In genomic region chr16:30334473-30334985, GRCh38 we compare ENCODE assay signal across 9 cellular contexts. TPM values are rescaled to one million over a fixed set of nuclear protein-coding genes. Genes with fewer than 3 reads are reported as not detected.
DNase-seq lines count a peak whose midpoint lies in the region; ATAC-seq, FAIRE-seq and TF ChIP-seq lines count a peak whose summit lies in the region.
"Not testable (repeated sequence)": the region's sequence is repeated elsewhere in the genome, so short reads cannot be mapped to it uniquely, and the experiment has no call there.
"Had no signal": no experiment of that assay in that cellular context is flagged by ENCODE, and none has a peak within 500 bp of the region (broad histone marks: within the 10 kb centered on the region; RNA-seq: fewer than 3 reads in every experiment).

No MANE protein-coding gene starts in this region.

- H3K9ac ChIP-seq in OCI-LY3 (ENCODE audit: low read length), result peak overlapping the region; percentile 63; the same call in 1 of the 2 replicates
- not testable (repeated sequence) for H3K9ac ChIP-seq in endothelial cell of umbilical vein (replicated peaks; ENCODE audit: extremely low read depth, insufficient read depth, low read length)

- H3K4me3 Mint-ChIP-seq in Caco-2 (ENCODE audit: unreplicated experiment), result peak overlapping the region; percentile 93

- H3K4me3 ChIP-seq in Caco-2 (ENCODE audit: low read depth, low read length), result peak overlapping the region; percentile 88
- peak overlapping the region; percentile 64 for H3K4me3 ChIP-seq in HL-60 (replicated peaks; ENCODE audit: insufficient read depth, low read length)
- H3K4me3 ChIP-seq in OCI-LY3 (ENCODE audit: low read length), result peak overlapping the region; percentile 78
- H3K4me3 ChIP-seq in endothelial cell of umbilical vein (replicated peaks in 1 of 3; ENCODE audit: insufficient read depth in 1 of 3, low read depth in 1 of 3, low read length in 3 of 3), result peak overlapping the region; percentile 42 to 72 (median 59)
- peak overlapping the region; percentile 57 for H3K4me3 ChIP-seq in mononuclear cell (ENCODE audit: low read length)

- H4K20me1 ChIP-seq in OCI-LY3 (ENCODE audit: insufficient read depth, low read length); endothelial cell of umbilical vein (replicated peaks; ENCODE audit: control insufficient read depth, extremely low read depth, insufficient read depth, low read length): not testable (repeated sequence)

- not testable (repeated sequence) for FAIRE-seq in endothelial cell of umbilical vein (lab: Jason Lieb, UNC)

- peak overlapping the region; percentile 87 for H3K27ac ChIP-seq in HL-60 (replicated peaks)
- peak overlapping the region; percentile 64 for H3K27ac ChIP-seq in OCI-LY3 (ENCODE audit: low read length)
- H3K27ac ChIP-seq in endothelial cell of umbilical vein (ENCODE audit: insufficient read depth, low read depth, low read length), result not testable (repeated sequence)

- not testable (repeated sequence) for H3K4me1 Mint-ChIP-seq in Caco-2 (ENCODE audit: low read depth, unreplicated experiment)

- H3K9me1 ChIP-seq in endothelial cell of umbilical vein (replicated peaks; ENCODE audit: control insufficient read depth, extremely low read depth, insufficient read depth, low read length), result not testable (repeated sequence)

- H3K27me3 Mint-ChIP-seq in Caco-2 (ENCODE audit: insufficient read depth, unreplicated experiment), result not testable (repeated sequence)

- CTCF ChIA-PET in Caco-2 (lab: Charles Lee), result interaction anchor here (0.6 to 1.4 kb wide), 5 partner anchors 35 to 258 kb away, joined by 3 to 6 read pairs (median 4); no protein-coding TSS in a partner anchor
- CTCF ChIA-PET in endothelial cell of umbilical vein (lab: Charles Lee), result interaction anchor here (1.1 kb wide), 1 partner anchor 10 kb away, joined by 4 read pairs; no protein-coding TSS in a partner anchor

- H3K36me3 Mint-ChIP-seq in Caco-2 (ENCODE audit: insufficient read depth, unreplicated experiment), result peaks cover 16% of the 10 kb centered on the region

- not testable (repeated sequence) for H3K27me3 ChIP-seq in Caco-2 (replicated peaks; ENCODE audit: control insufficient read depth, insufficient read depth, low read length); HL-60 (ENCODE audit: insufficient read depth, poor library complexity, severe bottlenecking); OCI-LY3 (ENCODE audit: low read depth, low read length); endothelial cell of umbilical vein (ENCODE audit: control insufficient read depth in 2 of 2, insufficient read depth in 2 of 2, low read length in 2 of 2); mononuclear cell (ENCODE audit: insufficient read depth, low read length)

- POLR2A ChIA-PET in Caco-2 (lab: Charles Lee), result interaction anchor here (0.6 to 1.4 kb wide), 5 partner anchors 11 to 363 kb away, joined by 3 to 15 read pairs (median 6); partner anchors contain the start of gene PPP4C
- POLR2A ChIA-PET in endothelial cell of umbilical vein (lab: Charles Lee), result not testable (repeated sequence)

- not testable (repeated sequence) for TF ChIP-seq CTCF in Caco-2 (IDR thresholded peaks at IDR 0.05; ENCODE audit: insufficient read depth in 1 of 2, low read depth in 1 of 2, low read length in 1 of 2, severe bottlenecking in 1 of 2, unreplicated experiment in 1 of 2); HL-60 (IDR thresholded peaks at IDR 0.05; ENCODE audit: insufficient read depth, low read length); OCI-LY3 (IDR thresholded peaks at IDR 0.05; ENCODE audit: low read depth, low read length); endothelial cell of umbilical vein (IDR thresholded peaks at IDR 0.05; ENCODE audit: extremely low read depth in 1 of 2, insufficient read depth in 1 of 2, low read depth in 1 of 2, low read length in 2 of 2)

- not testable (repeated sequence) for H3K4me1 ChIP-seq in Caco-2; OCI-LY3 (ENCODE audit: low read length); endothelial cell of umbilical vein (ENCODE audit: control insufficient read depth, extremely low read depth, insufficient read depth, low read length)
- peaks cover 15% of the 10 kb centered on the region for H3K4me1 ChIP-seq in mononuclear cell (ENCODE audit: insufficient read depth, low read length)

- H2AFZ ChIP-seq in OCI-LY3 (ENCODE audit: low read depth, low read length); endothelial cell of umbilical vein (ENCODE audit: low read depth, low read length): not testable (repeated sequence)

- not testable (repeated sequence) for TF ChIP-seq POLR2A in endothelial cell of umbilical vein (IDR thresholded peaks at IDR 0.05; ENCODE audit: low read depth, low read length)

- H3K4me2 ChIP-seq in OCI-LY3 (ENCODE audit: low read length) (peak overlapping the region; percentile 43; the same call in 1 of the 2 replicates), endothelial cell of umbilical vein (ENCODE audit: insufficient read depth, low read length) (peak overlapping the region; percentile 21)

- intact Hi-C loops in Caco-2 (cut with micrococcal nuclease; ENCODE audit: unreplicated experiment), result loop anchor here (2.0 kb wide), 1 partner anchor 20 kb away; the partner anchor contains the start of gene CD2BP2
- intact Hi-C loops in endothelial cell of umbilical vein (cut with micrococcal nuclease), result loop anchor here (2.0 kb wide), 1 partner anchor 36 kb away; the partner anchor contains the start of gene TBC1D10B

- H3K36me3 ChIP-seq in Caco-2 (ENCODE audit: control insufficient read depth, insufficient read depth, low read length); OCI-LY3 (replicated peaks; ENCODE audit: low read depth, low read length); endothelial cell of umbilical vein (ENCODE audit: control insufficient read depth in 2 of 2, extremely low read depth in 1 of 2, insufficient read depth in 2 of 2, low read length in 2 of 2): not testable (repeated sequence)

- DNase-seq in Caco-2 (peak; percentile 83 to 91), HL-60 (ENCODE audit: low read depth in 1 of 2, low spot score in 1 of 2) (peak in 1 of 2 experiments; percentile 81), endothelial cell of umbilical vein (ENCODE audit: low read depth, low spot score) (peak; percentile 44)
- DNase-seq in activated CD8-positive, alpha-beta memory T cell treated with anti-CD3 and anti-CD28 coated beads, Interleukin-2, amount 50 U/mL, for 4 hours, result peak; percentile 84
- peak; percentile 58 for DNase-seq in stimulated activated CD8-positive, alpha-beta memory T cell treated with anti-CD3 and anti-CD28 coated beads, Interleukin-15, amount 100 ng/mL, for 1 hour (ENCODE audit: low read depth)

- dilution Hi-C loops in endothelial cell of umbilical vein (cut with MboI; ENCODE audit: extremely low pct_ligation_motif_present, low sequenced_read_pairs), result not testable (repeated sequence)

- not testable (repeated sequence) for BruUV-seq in Caco-2 (replicated peaks; lab: Mats Ljungman, UMichigan); endothelial cell of umbilical vein (replicated peaks; lab: Mats Ljungman, UMichigan)

- not testable (repeated sequence) for H3K9me3 Mint-ChIP-seq in Caco-2 (ENCODE audit: unreplicated experiment)

- H3K79me2 ChIP-seq in OCI-LY3 (ENCODE audit: low read length) (peaks cover 30% of the 10 kb centered on the region), endothelial cell of umbilical vein (ENCODE audit: control insufficient read depth, insufficient read depth, low read length) (peaks cover 20% of the 10 kb centered on the region)

- not testable (repeated sequence) for H3K9me3 ChIP-seq in Caco-2; OCI-LY3 (ENCODE audit: insufficient read depth, low read length); endothelial cell of umbilical vein (replicated peaks; ENCODE audit: control insufficient read depth, insufficient read depth, low read length); mononuclear cell (ENCODE audit: low read depth, low read length)

- peak overlapping the region; percentile 94 for H3K27ac Mint-ChIP-seq in Caco-2 (ENCODE audit: unreplicated experiment)

- ATAC-seq in GM21423 (IDR thresholded peaks at IDR 0.05; ENCODE audit: unreplicated experiment), result peak; percentile 87

RNA-seq across cellular contexts. Expression of gene CD2BP2, which starts 20.6 kb away (rescaled TPM):
- total RNA-seq in Caco-2 (2022), result 50.1 and 51.8 TPM in 2 replicates
- total RNA-seq in endothelial cell of umbilical vein, result 75.7 and 76.4 TPM in 2 replicates
- polyA plus RNA-seq in endothelial cell of umbilical vein, result 35.3 and 47.2 TPM in 2 replicates
- polyA plus RNA-seq in endothelial cell of umbilical vein (2011; cell fraction: cytosol; rRNA removed), result 48.0 and 56.1 TPM in 2 replicates
- 130 and 138 TPM in 2 replicates for polyA plus RNA-seq in endothelial cell of umbilical vein (2011; cell fraction: nucleus; rRNA removed)
- 52.5 and 59.5 TPM in 2 replicates for polyA plus RNA-seq in endothelial cell of umbilical vein (2012)
- polyA minus RNA-seq in endothelial cell of umbilical vein, result 33.7 and 38.6 TPM in 2 replicates
- polyA minus RNA-seq in endothelial cell of umbilical vein (2011; cell fraction: cytosol; rRNA and poly(A)+ RNA removed), result 11.7 TPM
- polyA minus RNA-seq in endothelial cell of umbilical vein (2011; cell fraction: nucleus; rRNA and poly(A)+ RNA removed), result 24.5 and 26.9 TPM in 2 replicates
- 21.5 TPM for total RNA-seq in mononuclear cell

RNA-seq across cellular contexts. Expression of gene TBC1D10B, which starts 35.8 kb away (rescaled TPM):
- 36.9 and 40.5 TPM in 2 replicates for total RNA-seq in Caco-2 (2022)
- total RNA-seq in endothelial cell of umbilical vein, result 57.4 and 63.0 TPM in 2 replicates
- 37.0 and 37.1 TPM in 2 replicates for polyA plus RNA-seq in endothelial cell of umbilical vein
- 20.6 and 29.2 TPM in 2 replicates for polyA plus RNA-seq in endothelial cell of umbilical vein (2011; cell fraction: cytosol; rRNA removed)
- polyA plus RNA-seq in endothelial cell of umbilical vein (2011; cell fraction: nucleus; rRNA removed), result 37.8 and 42.1 TPM in 2 replicates
- polyA plus RNA-seq in endothelial cell of umbilical vein (2012), result 34.0 and 36.5 TPM in 2 replicates
- 29.9 and 35.0 TPM in 2 replicates for polyA minus RNA-seq in endothelial cell of umbilical vein
- polyA minus RNA-seq in endothelial cell of umbilical vein (2011; cell fraction: cytosol; rRNA and poly(A)+ RNA removed), result 23.9 TPM
- 17.0 and 20.7 TPM in 2 replicates for polyA minus RNA-seq in endothelial cell of umbilical vein (2011; cell fraction: nucleus; rRNA and poly(A)+ RNA removed)
- 12.0 TPM for total RNA-seq in mononuclear cell

RNA-seq across cellular contexts. Expression of gene MYL11, which starts 40.1 kb away (rescaled TPM):
- 2.7 and 2.9 TPM in 2 replicates for total RNA-seq in Caco-2 (2022)
- total RNA-seq in endothelial cell of umbilical vein, result 1.3 TPM in 1 of 2 replicates, not detected in the other
- polyA plus RNA-seq in endothelial cell of umbilical vein, result not detected in 2 replicates
- polyA plus RNA-seq in endothelial cell of umbilical vein (2011; cell fraction: cytosol; rRNA removed), result not detected in 2 replicates
- polyA plus RNA-seq in endothelial cell of umbilical vein (2011; cell fraction: nucleus; rRNA removed), result not detected in 2 replicates
- polyA plus RNA-seq in endothelial cell of umbilical vein (2012), result not detected in 2 replicates
- polyA minus RNA-seq in endothelial cell of umbilical vein, result not detected in 2 replicates
- polyA minus RNA-seq in endothelial cell of umbilical vein (2011; cell fraction: cytosol; rRNA and poly(A)+ RNA removed), result not detected
- not detected in 2 replicates for polyA minus RNA-seq in endothelial cell of umbilical vein (2011; cell fraction: nucleus; rRNA and poly(A)+ RNA removed)
- 2.1 TPM for total RNA-seq in mononuclear cell
- total RNA-seq: subcutaneous adipose tissue had no signal

RNA-seq across cellular contexts. Expression of gene SEPTIN1, which starts 47.8 kb away (rescaled TPM):
- total RNA-seq in Caco-2 (2022), result 0.21 and 0.34 TPM in 2 replicates
- total RNA-seq in endothelial cell of umbilical vein, result 0.75 and 1.2 TPM in 2 replicates
- 0.06 and 0.07 TPM in 2 replicates for polyA plus RNA-seq in endothelial cell of umbilical vein
- 0.08 and 0.12 TPM in 2 replicates for polyA plus RNA-seq in endothelial cell of umbilical vein (2011; cell fraction: cytosol; rRNA removed)
- polyA plus RNA-seq in endothelial cell of umbilical vein (2011; cell fraction: nucleus; rRNA removed), result 0.24 and 0.64 TPM in 2 replicates
- polyA plus RNA-seq in endothelial cell of umbilical vein (2012), result 0.50 and 0.55 TPM in 2 replicates
- polyA minus RNA-seq in endothelial cell of umbilical vein, result 0.19 and 0.39 TPM in 2 replicates
- not detected for polyA minus RNA-seq in endothelial cell of umbilical vein (2011; cell fraction: cytosol; rRNA and poly(A)+ RNA removed)
- polyA minus RNA-seq in endothelial cell of umbilical vein (2011; cell fraction: nucleus; rRNA and poly(A)+ RNA removed), result 0.77 TPM in 1 of 2 replicates, not detected in the other
- 38.7 TPM for total RNA-seq in mononuclear cell
